Comparison of ENCODE assay signal across 7 cellular contexts in genomic region chr4:155758500-155759371, GRCh38. TPM values are rescaled to one million over a fixed set of nuclear protein-coding genes. Genes with fewer than 3 reads are reported as not detected.
A peak's percentile ranks its signal among the peaks of the same experiment; 100 is the strongest.
DNase-seq lines count a peak whose midpoint lies in the region; ATAC-seq and TF ChIP-seq lines count a peak whose summit lies in the region.

Gene GUCY1B1 (plus strand): TSS chr4:155759021. CDS start chr4:155759141, 120 bp downstream.

- no peaks in the 10 kb centered on the region for H3K36me3 ChIP-seq in mesendoderm (ENCODE audit: control insufficient read depth, insufficient read depth, low read length)

- H3K4ac ChIP-seq in mesendoderm (ENCODE audit: low read depth, low read length): no peak within 1 kb of the TSS

- peak within 1 kb of the TSS; percentile 53 for H3K9ac ChIP-seq in mesendoderm (ENCODE audit: low read length)

- no peaks in the 10 kb centered on the region for H3K27me3 Mint-ChIP-seq in endothelial cell (ENCODE audit: unreplicated experiment)

- H2BK5ac ChIP-seq in mesendoderm (ENCODE audit: low read length): no peak within 1 kb of the TSS

- H3K27me3 ChIP-seq in mesendoderm (ENCODE audit: insufficient read depth, low read length, poor library complexity): no peaks in the 10 kb centered on the region

- peaks cover 2% of the 10 kb centered on the region for H3K4me1 Mint-ChIP-seq in endothelial cell (ENCODE audit: unreplicated experiment)

- no peak within 1 kb of the TSS for H3K18ac ChIP-seq in mesendoderm (ENCODE audit: low read length)

- H3K27ac ChIP-seq in mesendoderm (ENCODE audit: low read depth, low read length): no peak within 1 kb of the TSS

- no peak within 1 kb of the TSS for H4K5ac ChIP-seq in mesendoderm (ENCODE audit: low read length)

- no peak within 1 kb of the TSS for H3K27ac Mint-ChIP-seq in endothelial cell (ENCODE audit: unreplicated experiment)

- H3K4me3 ChIP-seq in mesendoderm (ENCODE audit: low read length): peak within 1 kb of the TSS; percentile 25

- WGBS in mesendoderm (ENCODE audit: extremely low coverage, insufficient coverage, low lambda C conversion rate): no CpG with 5 or more reads among the region's 51 CpGs

- no peak within 1 kb of the TSS for H2AK5ac ChIP-seq in mesendoderm (ENCODE audit: low read length)

- peak within 1 kb of the TSS; percentile 53 for H3K4me3 Mint-ChIP-seq in endothelial cell (ENCODE audit: unreplicated experiment)

- no peaks in the 10 kb centered on the region for H3K79me1 ChIP-seq in mesendoderm (ENCODE audit: low read length)

- DNase-seq in NCI-H446 (lab: John Stamatoyannopoulos, UW) (peak; percentile 82 to 95), endothelial cell (ENCODE audit: low spot score) (peak; percentile 84), mesendoderm (peak; percentile 97)
- peak; percentile 78 for DNase-seq in activated CD8-positive, alpha-beta memory T cell treated with anti-CD3 and anti-CD28 coated beads, Interleukin-2, amount 50 U/mL, for 48 hours
- peak; percentile 24 for DNase-seq in stimulated activated CD8-positive, alpha-beta memory T cell treated with anti-CD3 and anti-CD28 coated beads, Interleukin-15, amount 100 ng/mL, for 1 hour (ENCODE audit: low read depth)

- no peak within 1 kb of the TSS for H4K8ac ChIP-seq in mesendoderm (ENCODE audit: low read depth, low read length)

- no peak for TF ChIP-seq CTCF in endothelial cell (IDR thresholded peaks at IDR 0.05; ENCODE audit: unreplicated experiment)

- H3K36me3 Mint-ChIP-seq in endothelial cell (ENCODE audit: low read depth, unreplicated experiment): no peaks in the 10 kb centered on the region

- peak within 1 kb of the TSS; percentile 58 for H3K56ac ChIP-seq in mesendoderm (ENCODE audit: low read length)

- H3K9me3 Mint-ChIP-seq in endothelial cell (ENCODE audit: unreplicated experiment): no peaks in the 10 kb centered on the region

- H3K23ac ChIP-seq in mesendoderm (ENCODE audit: low read length): peak within 1 kb of the TSS; percentile 80

- no peak within 1 kb of the TSS for H2BK15ac ChIP-seq in mesendoderm (replicated peaks; ENCODE audit: low read depth)

- no peaks in the 10 kb centered on the region for H3K4me1 ChIP-seq in mesendoderm (ENCODE audit: control insufficient read depth, low read depth, low read length)

- H3K4me2 ChIP-seq in mesendoderm (ENCODE audit: low read length): peak within 1 kb of the TSS; percentile 53

- no peaks in the 10 kb centered on the region for H3K79me2 ChIP-seq in mesendoderm (ENCODE audit: control insufficient read depth, insufficient read depth, low read length)

- ATAC-seq in GM18508 (IDR thresholded peaks at IDR 0.05; ENCODE audit: insufficient read depth, unreplicated experiment) (peak; percentile 99), HG02840 (IDR thresholded peaks at IDR 0.05; ENCODE audit: low FRiP score, unreplicated experiment) (peak; percentile 94)

- H2BK120ac ChIP-seq in mesendoderm (ENCODE audit: low read depth, low read length): no peak within 1 kb of the TSS

RNA-seq across cellular contexts. Expression of gene GUCY1B1, which starts in this region (rescaled TPM):
- 1.1 TPM for total RNA-seq in endothelial cell (ENCODE audit: unreplicated experiment)
- polyA plus RNA-seq in mesendoderm (2013, experiment 1 of 2): 0.62 TPM
- 0.73 TPM for polyA plus RNA-seq in mesendoderm (2013, experiment 2 of 2)

Comparison
In these comparisons a context has a peak if more than half of its experiments do, and no peak if none do; other contexts are left out.
1. DNase-seq: peak in every context shown above with its lines; median percentile 97 in mesendoderm; 88 in NCI-H446; 84 in endothelial cell; 78 in activated CD8-positive, alpha-beta memory T cell treated with anti-CD3 and anti-CD28 coated beads, Interleukin-2, amount 50 U/mL, for 48 hours; 24 in stimulated activated CD8-positive, alpha-beta memory T cell treated with anti-CD3 and anti-CD28 coated beads, Interleukin-15, amount 100 ng/mL, for 1 hour.